8 cellular contexts compared by ENCODE assay signal in the genomic region with DNA sequence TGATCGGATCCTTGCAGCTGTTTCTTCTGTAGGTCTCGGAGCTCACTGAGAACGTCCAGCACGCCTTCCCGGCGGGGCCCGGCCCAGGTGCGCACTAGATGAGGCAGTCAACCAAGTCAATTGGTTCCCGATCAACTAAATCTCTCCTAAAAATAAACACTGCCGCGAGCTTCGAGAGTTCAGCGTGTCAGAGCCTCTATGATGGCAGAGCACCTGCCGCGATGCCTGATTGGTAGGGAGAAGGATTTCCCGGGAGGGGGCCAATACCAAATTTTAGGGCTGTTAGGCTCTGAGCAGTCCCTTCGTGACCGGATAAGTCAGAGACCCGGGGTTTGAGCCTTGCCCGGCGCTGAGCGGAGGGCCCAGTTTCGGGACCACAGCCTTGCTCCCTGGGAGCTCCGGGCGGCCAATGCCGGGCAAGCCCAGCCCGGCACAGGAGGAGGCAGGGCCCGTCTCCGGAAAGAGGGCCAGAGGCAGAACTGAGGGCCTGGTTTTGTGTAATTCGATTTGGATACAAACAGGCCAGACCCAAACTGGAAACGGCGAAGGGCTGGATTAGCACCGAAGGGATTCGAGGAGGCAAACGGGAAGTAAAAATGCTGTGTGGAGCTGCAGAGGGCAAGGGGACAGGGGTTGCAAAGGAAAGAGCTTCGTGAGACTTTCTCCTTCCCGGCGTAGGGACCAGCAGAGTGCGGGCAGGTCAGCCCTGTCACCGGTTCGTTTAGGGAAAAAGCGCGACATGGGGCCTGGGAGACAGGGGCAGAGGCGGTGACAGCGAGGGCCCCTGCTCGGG.
A peak's percentile ranks its signal among the peaks of the same experiment; 100 is the strongest.
DNase-seq lines count a peak whose midpoint lies in the region; ATAC-seq and TF ChIP-seq lines count a peak whose summit lies in the region.

No MANE protein-coding gene starts in this region.

- H3K9me3 ChIP-seq in iPS-20b (ENCODE audit: insufficient read depth, low read depth, low read length), result no peaks in the 10 kb centered on the region

- H3K4me1 ChIP-seq in iPS-20b (ENCODE audit: insufficient read depth, low read length), result peaks cover 5% of the 10 kb centered on the region; the same call in 1 of the 2 replicates

- peak; percentile 48 for DNase-seq in AG20443 (ENCODE audit: low spot score)
- peak; percentile 26 to 27 for DNase-seq in activated T-cell treated with anti-CD3 and anti-CD28 coated beads, Interleukin-2, amount 50 U/mL, for 48 hours
- DNase-seq in stimulated activated naive CD8-positive, alpha-beta T cell treated with anti-CD3 and anti-CD28 coated beads, Interleukin-15, Interleukin-2, amounts not matched to agents 100 U/mL and 50 U/mL, for 24 hours, result peak; percentile 5
- DNase-seq in SHP77 treated with DMSO at 0.1 percent for 48 hours (lab: John Stamatoyannopoulos, UW), result no peak
- DNase-seq in RWPE1 (ENCODE audit: low spot score), result no peak

- ATAC-seq in GM21390 (IDR thresholded peaks at IDR 0.05; ENCODE audit: unreplicated experiment) (peak; percentile 33), GM19328 (IDR thresholded peaks at IDR 0.05; ENCODE audit: unreplicated experiment) (no peak)
- ATAC-seq in stimulated activated naive CD8-positive, alpha-beta T cell treated with anti-CD3 and anti-CD28 coated beads, Interleukin-15, Interleukin-2, amounts not matched to agents 100 U/mL and 50 U/mL, for 24 hours, result no peak

- POLR2A ChIA-PET in RWPE1 (lab: Yijun Ruan, JAX; ENCODE audit: low non-redundant PET), result no interaction called here

- peaks cover 61% of the 10 kb centered on the region for H3K27me3 ChIP-seq in iPS-20b (ENCODE audit: insufficient read depth, low read length)

- no peak for TF ChIP-seq CTCF in RWPE1 (conservative IDR thresholded peaks at IDR 0.05; ENCODE audit: low read depth)

- no peaks in the 10 kb centered on the region for H3K36me3 ChIP-seq in iPS-20b (ENCODE audit: insufficient read depth, low read depth, low read length)

- CTCF ChIA-PET in RWPE1 (lab: Yijun Ruan, JAX), result interaction anchor here (0.5 kb wide), 1 partner anchor 570 kb away, joined by 3 read pairs; no protein-coding TSS in a partner anchor

- H3K27ac ChIP-seq in iPS-20b (ENCODE audit: low read length) (no peak overlapping the region), RWPE1 (no peak overlapping the region)

- no peak overlapping the region for H3K9ac ChIP-seq in iPS-20b (ENCODE audit: low read depth, low read length)

- peak overlapping the region; percentile 61 for H3K4me3 ChIP-seq in iPS-20b (ENCODE audit: low read length)

Comparison
In these comparisons a context has a peak if more than half of its experiments do, and no peak if none do; other contexts are left out.
1. DNase-seq: peak in AG20443 (single experiment), activated T-cell treated with anti-CD3 and anti-CD28 coated beads, Interleukin-2, amount 50 U/mL, for 48 hours (2 of 2) and stimulated activated naive CD8-positive, alpha-beta T cell treated with anti-CD3 and anti-CD28 coated beads, Interleukin-15, Interleukin-2, amounts not matched to agents 100 U/mL and 50 U/mL, for 24 hours (single experiment); none in SHP77 treated with DMSO at 0.1 percent for 48 hours (single experiment) and RWPE1 (single experiment).